Comparison of ENCODE assay signal across 22 cellular contexts in the genomic region with DNA sequence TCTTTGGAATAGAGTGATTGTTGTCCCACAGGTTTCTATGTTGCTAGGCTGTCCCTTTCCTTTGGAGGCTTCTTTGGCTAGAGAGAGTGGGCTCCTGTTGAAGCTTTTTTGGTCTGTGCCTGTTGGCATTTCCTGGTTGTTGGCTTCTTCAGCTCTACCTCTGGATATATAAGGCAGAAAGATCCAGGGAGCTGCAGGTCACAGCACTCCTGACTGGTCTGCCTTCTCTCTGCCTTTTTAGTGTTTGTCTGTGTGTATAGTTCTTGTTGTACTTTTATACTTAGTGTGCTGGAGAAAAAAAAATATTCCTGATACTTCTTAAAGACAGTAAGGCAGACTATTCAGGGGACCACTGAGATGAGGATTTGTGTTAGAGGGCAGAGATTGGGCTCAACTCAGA.
DNase-seq lines count a peak whose midpoint lies in the region; ATAC-seq and TF ChIP-seq lines count a peak whose summit lies in the region.
"Had no signal": no experiment of that assay in that cellular context is flagged by ENCODE, and none has a peak within 500 bp of the region (broad histone marks: within the 10 kb centered on the region; RNA-seq: fewer than 3 reads in every experiment).

No MANE protein-coding gene starts in this region.

- H3K36me3 ChIP-seq in GM23338 (ENCODE audit: insufficient read depth): peaks cover 32% of the 10 kb centered on the region
- no peaks in the 10 kb centered on the region for H3K36me3 ChIP-seq in CD8-positive, alpha-beta memory T cell (ENCODE audit: insufficient read depth, low read length)
- H3K36me3 ChIP-seq: adrenal gland had no signal

- H3K9me3 ChIP-seq in CD8-positive, alpha-beta memory T cell (ENCODE audit: low read length): no peaks in the 10 kb centered on the region

- H3F3A ChIP-seq in GM23338 (replicated peaks; ENCODE audit: low read depth): no peaks in the 10 kb centered on the region

- TF ChIP-seq CTCF in GM23338 (conservative IDR thresholded peaks at IDR 0.05; ENCODE audit: low read depth in 2 of 2): no peak

- H3K36me3 Mint-ChIP-seq in GM23338 (ENCODE audit: low read depth) (peaks cover 76% of the 10 kb centered on the region), immature natural killer cell (peaks cover 0 to 9% (median 7%) of the 10 kb centered on the region in 3 donors)
- peaks cover 13 to 37% (median 18%) of the 10 kb centered on the region in 3 donors for H3K36me3 Mint-ChIP-seq in CD8-positive, alpha-beta memory T cell

- H3K4me3 Mint-ChIP-seq in GM23338: no peak overlapping the region
- no peak overlapping the region for H3K4me3 Mint-ChIP-seq in immature natural killer cell
- no peak overlapping the region for H3K4me3 Mint-ChIP-seq in CD8-positive, alpha-beta memory T cell
- H3K4me3 Mint-ChIP-seq: activated CD4-positive, alpha-beta T cell treated with anti-CD3 and anti-CD28 coated beads, Interleukin-2, amount 10 ng/mL, durations not matched to agents 24 days and 14 days; CD4-positive, alpha-beta T cell; dendritic cell treated with granulocyte-macrophage colony-stimulating factor and Interleukin-4, amounts not matched to agents 40 ng/mL and 50 ng/mL, for 4 days had no signal

- H3K27me3 Mint-ChIP-seq in GM23338 (ENCODE audit: insufficient read depth, low read depth, poor library complexity) (peaks cover 2% of the 10 kb centered on the region), immature natural killer cell (ENCODE audit: low read depth in 3 of 3) (no peaks in the 10 kb centered on the region)
- no peaks in the 10 kb centered on the region for H3K27me3 Mint-ChIP-seq in CD8-positive, alpha-beta memory T cell
- H3K27me3 Mint-ChIP-seq: activated CD4-positive, alpha-beta T cell treated with anti-CD3 and anti-CD28 coated beads, Interleukin-2, amount 10 ng/mL, durations not matched to agents 24 days and 14 days; CD4-positive, alpha-beta T cell; dendritic cell treated with granulocyte-macrophage colony-stimulating factor and Interleukin-4, amounts not matched to agents 40 ng/mL and 50 ng/mL, for 4 days had no signal

- no peak overlapping the region for H3K27ac ChIP-seq in GM23338 (ENCODE audit: low read depth)
- no peak overlapping the region for H3K27ac ChIP-seq in CD8-positive, alpha-beta memory T cell (ENCODE audit: low read depth, low read length)
- H3K27ac ChIP-seq: adrenal gland, gastroesophageal sphincter, tibial nerve, VCaP had no signal

- H3K9me2 ChIP-seq in GM23338 (ENCODE audit: insufficient read depth): no peaks in the 10 kb centered on the region; the same call in 1 of the 2 replicates

- CTCF ChIA-PET in CD8-positive, alpha-beta memory T cell (lab: Charles Lee): no interaction called here

- no peak overlapping the region for H3K27ac Mint-ChIP-seq in GM23338
- no peak overlapping the region for H3K27ac Mint-ChIP-seq in immature natural killer cell
- no peak overlapping the region for H3K27ac Mint-ChIP-seq in CD8-positive, alpha-beta memory T cell
- H3K27ac Mint-ChIP-seq: activated CD4-positive, alpha-beta T cell treated with anti-CD3 and anti-CD28 coated beads, Interleukin-2, amount 10 ng/mL, durations not matched to agents 24 days and 14 days; CD4-positive, alpha-beta T cell; dendritic cell treated with granulocyte-macrophage colony-stimulating factor and Interleukin-4, amounts not matched to agents 40 ng/mL and 50 ng/mL, for 4 days had no signal

- no peaks in the 10 kb centered on the region for H3K4me1 Mint-ChIP-seq in GM23338
- no peaks in the 10 kb centered on the region for H3K4me1 Mint-ChIP-seq in immature natural killer cell
- no peaks in the 10 kb centered on the region for H3K4me1 Mint-ChIP-seq in CD8-positive, alpha-beta memory T cell
- H3K4me1 Mint-ChIP-seq: activated CD4-positive, alpha-beta T cell treated with anti-CD3 and anti-CD28 coated beads, Interleukin-2, amount 10 ng/mL, durations not matched to agents 24 days and 14 days had no signal

- no peak overlapping the region for H3K4me2 ChIP-seq in GM23338

- H3K79me2 ChIP-seq in GM23338 (replicated peaks; ENCODE audit: insufficient read depth): no peaks in the 10 kb centered on the region

- ATAC-seq in GM23338: no peak
- ATAC-seq: gastroesophageal sphincter, SK-N-SH treated with all-trans-retinoic acid at 6 μM for 48 hours had no signal

- H4K20me1 ChIP-seq in GM23338 (replicated peaks; ENCODE audit: insufficient read depth): no peaks in the 10 kb centered on the region

- H3K27me3 ChIP-seq in GM23338 (ENCODE audit: insufficient read depth): no peaks in the 10 kb centered on the region
- no peaks in the 10 kb centered on the region for H3K27me3 ChIP-seq in CD8-positive, alpha-beta memory T cell (ENCODE audit: insufficient read depth, low read length, poor library complexity, severe bottlenecking)
- H3K27me3 ChIP-seq: adrenal gland, gastroesophageal sphincter, tibial nerve had no signal

- H3K4me1 ChIP-seq in GM23338 (ENCODE audit: insufficient read depth): no peaks in the 10 kb centered on the region
- no peaks in the 10 kb centered on the region for H3K4me1 ChIP-seq in CD8-positive, alpha-beta memory T cell (ENCODE audit: insufficient read depth, low read length)
- H3K4me1 ChIP-seq: adrenal gland, gastroesophageal sphincter, tibial nerve had no signal

- POLR2A ChIA-PET in CD8-positive, alpha-beta memory T cell (lab: Charles Lee): no interaction called here

- peaks cover 85% of the 10 kb centered on the region for H3K9me3 Mint-ChIP-seq in GM23338
- H3K9me3 Mint-ChIP-seq in immature natural killer cell: no peaks in the 10 kb centered on the region
- H3K9me3 Mint-ChIP-seq in CD8-positive, alpha-beta memory T cell: peaks cover 0 to 12% (median 6%) of the 10 kb centered on the region in 5 donors
- H3K9me3 Mint-ChIP-seq: CD4-positive, alpha-beta T cell; dendritic cell treated with granulocyte-macrophage colony-stimulating factor and Interleukin-4, amounts not matched to agents 40 ng/mL and 50 ng/mL, for 4 days had no signal

- no peak overlapping the region for H3K4me3 ChIP-seq in GM23338
- no peak overlapping the region for H3K4me3 ChIP-seq in CD8-positive, alpha-beta memory T cell (ENCODE audit: low read length)
- H3K4me3 ChIP-seq: adrenal gland, gastroesophageal sphincter, tibial nerve had no signal

- DNase-seq in COLO668 (lab: John Stamatoyannopoulos, UW; ENCODE audit: unreplicated experiment) (peak; percentile 13), GM23338 (ENCODE audit: low spot score) (peak; percentile 64), SW 1271 (lab: John Stamatoyannopoulos, UW) (peak; percentile 5 to 13), iPS-NIHi7 (ENCODE audit: extremely low spot score) (peak; percentile 28), immature natural killer cell (no peak)
- no peak for DNase-seq in CD8-positive, alpha-beta memory T cell
- DNase-seq in stimulated activated CD4-positive, alpha-beta T cell treated with anti-CD3 and anti-CD28 coated beads, Interleukin-4, amount 100 ng/mL, for 4 hours: no peak
- DNase-seq: activated CD4-positive, alpha-beta T cell treated with anti-CD3 and anti-CD28 coated beads, Interleukin-2, amount 10 ng/mL, durations not matched to agents 24 days and 14 days; activated naive CD4-positive, alpha-beta T cell treated with Interleukin-2 at 50 U/mL for 16 hours; activated T-cell treated with anti-CD3 and anti-CD28 coated beads, Interleukin-2, amount 50 U/mL, for 48 hours; adrenal gland; CD4-positive, alpha-beta T cell; hippocampal formation; NCI-H1048; NCI-H2029; NCI-H510A; RPMI8226 had no signal

- H2AFZ ChIP-seq in GM23338: no peak overlapping the region

TF ChIP-seq in GM23338, 12 proteins besides CTCF, POLR2A, EP300 and RAD21:
- no peak for TF ChIP-seq EZH2 (IDR thresholded peaks at IDR 0.05; ENCODE audit: low read depth, unreplicated experiment)
- TF ChIP-seq ETS1 (IDR thresholded peaks at IDR 0.05): no peak
- TF ChIP-seq ZNF114 (CRISPR knock-in tag; IDR thresholded peaks at IDR 0.05): no peak
- TF ChIP-seq EZH2phosphoT487 (IDR thresholded peaks at IDR 0.05; ENCODE audit: unreplicated experiment): no peak
- TF ChIP-seq CREB1 (CRISPR knock-in tag; IDR thresholded peaks at IDR 0.05; ENCODE audit: low read depth): no peak
- TF ChIP-seq, protein P1, sequence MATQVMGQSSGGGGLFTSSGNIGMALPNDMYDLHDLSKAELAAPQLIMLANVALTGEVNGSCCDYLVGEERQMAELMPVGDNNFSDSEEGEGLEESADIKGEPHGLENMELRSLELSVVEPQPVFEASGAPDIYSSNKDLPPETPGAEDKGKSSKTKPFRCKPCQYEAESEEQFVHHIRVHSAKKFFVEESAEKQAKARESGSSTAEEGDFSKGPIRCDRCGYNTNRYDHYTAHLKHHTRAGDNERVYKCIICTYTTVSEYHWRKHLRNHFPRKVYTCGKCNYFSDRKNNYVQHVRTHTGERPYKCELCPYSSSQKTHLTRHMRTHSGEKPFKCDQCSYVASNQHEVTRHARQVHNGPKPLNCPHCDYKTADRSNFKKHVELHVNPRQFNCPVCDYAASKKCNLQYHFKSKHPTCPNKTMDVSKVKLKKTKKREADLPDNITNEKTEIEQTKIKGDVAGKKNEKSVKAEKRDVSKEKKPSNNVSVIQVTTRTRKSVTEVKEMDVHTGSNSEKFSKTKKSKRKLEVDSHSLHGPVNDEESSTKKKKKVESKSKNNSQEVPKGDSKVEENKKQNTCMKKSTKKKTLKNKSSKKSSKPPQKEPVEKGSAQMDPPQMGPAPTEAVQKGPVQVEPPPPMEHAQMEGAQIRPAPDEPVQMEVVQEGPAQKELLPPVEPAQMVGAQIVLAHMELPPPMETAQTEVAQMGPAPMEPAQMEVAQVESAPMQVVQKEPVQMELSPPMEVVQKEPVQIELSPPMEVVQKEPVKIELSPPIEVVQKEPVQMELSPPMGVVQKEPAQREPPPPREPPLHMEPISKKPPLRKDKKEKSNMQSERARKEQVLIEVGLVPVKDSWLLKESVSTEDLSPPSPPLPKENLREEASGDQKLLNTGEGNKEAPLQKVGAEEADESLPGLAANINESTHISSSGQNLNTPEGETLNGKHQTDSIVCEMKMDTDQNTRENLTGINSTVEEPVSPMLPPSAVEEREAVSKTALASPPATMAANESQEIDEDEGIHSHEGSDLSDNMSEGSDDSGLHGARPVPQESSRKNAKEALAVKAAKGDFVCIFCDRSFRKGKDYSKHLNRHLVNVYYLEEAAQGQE (IDR thresholded peaks at IDR 0.05; ENCODE audit: unreplicated experiment): no peak
- TF ChIP-seq ZNF331 (CRISPR knock-in tag; IDR thresholded peaks at IDR 0.05; ENCODE audit: low read depth): no peak
- TF ChIP-seq JUNB (IDR thresholded peaks at IDR 0.05; ENCODE audit: unreplicated experiment): no peak

Comparison
In these comparisons a context has a peak if more than half of its experiments do, and no peak if none do; other contexts are left out.
1. DNase-seq: peak in COLO668 (single experiment), GM23338 (single experiment), SW 1271 (2 of 2) and iPS-NIHi7 (single experiment); none in immature natural killer cell (0 of 3), CD8-positive, alpha-beta memory T cell (0 of 5) and stimulated activated CD4-positive, alpha-beta T cell treated with anti-CD3 and anti-CD28 coated beads, Interleukin-4, amount 100 ng/mL, for 4 hours (0 of 2).